ENCODE assay signal across 14 cellular contexts in the genomic region with DNA sequence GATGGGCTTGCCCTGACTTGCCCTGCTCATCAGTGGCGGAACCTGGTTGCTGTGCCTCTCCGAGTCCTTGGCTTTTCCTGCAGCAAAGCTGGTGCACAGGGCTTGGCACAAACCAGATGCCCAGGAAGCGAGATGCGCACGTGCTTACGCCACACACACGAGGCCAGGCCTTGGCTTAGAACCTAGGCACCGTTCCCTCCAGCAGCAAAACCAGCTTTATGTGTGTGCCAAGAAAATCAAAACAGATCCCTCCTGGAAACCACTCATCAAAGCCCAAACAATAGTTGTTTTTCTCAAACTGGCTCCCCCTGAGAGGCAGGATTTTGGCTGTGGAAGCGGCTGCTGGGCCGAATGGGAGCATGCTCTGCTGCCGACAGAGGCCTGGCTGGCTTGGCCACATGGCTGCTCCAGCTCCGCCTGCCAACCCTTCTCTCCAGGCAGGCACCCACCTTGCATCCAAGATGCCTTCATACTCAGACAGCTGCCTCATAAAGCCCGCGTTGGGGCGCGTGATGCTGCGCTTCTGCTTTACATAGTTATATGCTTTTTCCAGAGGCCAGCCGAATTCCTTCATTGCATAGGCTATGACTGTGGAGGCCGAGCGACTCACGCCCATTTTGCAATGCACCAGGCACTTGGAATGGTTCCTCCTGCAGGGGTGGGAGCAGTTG. TPM values are rescaled to one million over a fixed set of nuclear protein-coding genes. Genes with fewer than 3 reads are reported as not detected.
DNase-seq lines count a peak whose midpoint lies in the region; TF ChIP-seq lines count a peak whose summit lies in the region.
"Had no signal": no experiment of that assay in that cellular context is flagged by ENCODE, and none has a peak within 500 bp of the region (broad histone marks: within the 10 kb centered on the region; RNA-seq: fewer than 3 reads in every experiment).

No MANE protein-coding gene starts in this region.

- H3K4me3 Mint-ChIP-seq in neural progenitor cell: no peak overlapping the region

- no peak overlapping the region for H3K4me3 ChIP-seq in ACC112 (ENCODE audit: low read depth, low read length)
- no peak overlapping the region for H3K4me3 ChIP-seq in fibroblast of mammary gland (ENCODE audit: control insufficient read depth, low read depth, low read length)
- no peak overlapping the region for H3K4me3 ChIP-seq in neural progenitor cell
- H3K4me3 ChIP-seq in hepatocyte: no peak overlapping the region
- H3K4me3 ChIP-seq: thyroid gland had no signal

- no peaks in the 10 kb centered on the region for H3K9me2 ChIP-seq in hepatocyte (replicated peaks; ENCODE audit: insufficient read depth)

- H4K20me1 ChIP-seq in neural progenitor cell (ENCODE audit: low read depth) (no peaks in the 10 kb centered on the region), hepatocyte (ENCODE audit: insufficient read depth, poor library complexity, severe bottlenecking) (no peaks in the 10 kb centered on the region)

- peaks cover 2% of the 10 kb centered on the region for H3K9me3 Mint-ChIP-seq in neural progenitor cell

- H3F3A ChIP-seq in neural progenitor cell (ENCODE audit: low read depth): peaks cover 23% of the 10 kb centered on the region

- H3K27me3 Mint-ChIP-seq in neural progenitor cell (ENCODE audit: insufficient read depth, low read depth): peaks cover 4% of the 10 kb centered on the region

- H3K4me1 Mint-ChIP-seq in neural progenitor cell: peaks cover 46% of the 10 kb centered on the region

- H2AFZ ChIP-seq in ACC112 (ENCODE audit: low read length, unreplicated experiment) (no peak overlapping the region), neural progenitor cell (replicated peaks) (no peak overlapping the region), hepatocyte (no peak overlapping the region)

- DNase-seq in amniotic epithelial cell (ENCODE audit: low read depth) (peak; percentile 65), fibroblast of mammary gland (ENCODE audit: low read depth) (peak; percentile 72), neural progenitor cell (ENCODE audit: low spot score) (no peak), Kasumi-1 (lab: John Stamatoyannopoulos, UW) (no peak), germinal center (ENCODE audit: low spot score) (no peak), GOT3 (lab: John Stamatoyannopoulos, UW) (no peak), hepatocyte (ENCODE audit: low spot score) (no peak)
- DNase-seq: ACHN; activated naive CD4-positive, alpha-beta T cell; NCI-H1694; OCI-M1; stimulated activated CD4-positive, alpha-beta T cell treated with anti-CD3 and anti-CD28 coated beads, Interleukin-2, amount 100 ng/mL, for 48 hours; thyroid gland had no signal

- no peak overlapping the region for H3K9ac ChIP-seq in neural progenitor cell

- peaks cover 32% of the 10 kb centered on the region for H3K36me3 Mint-ChIP-seq in neural progenitor cell

- peak overlapping the region; percentile 24 for H3K27ac Mint-ChIP-seq in neural progenitor cell

- H3K27ac ChIP-seq in ACC112 (ENCODE audit: low read depth, low read length) (peak overlapping the region; percentile 1; the same call in 1 of the 2 replicates), neural progenitor cell (no peak overlapping the region), hepatocyte (no peak overlapping the region)
- H3K27ac ChIP-seq: thyroid gland had no signal

- H3K36me3 ChIP-seq in ACC112 (ENCODE audit: insufficient read depth, low read length) (peaks cover 45% of the 10 kb centered on the region; the same call in 1 of the 2 replicates), neural progenitor cell (peaks cover 3% of the 10 kb centered on the region), hepatocyte (replicated peaks; ENCODE audit: insufficient read depth, low read depth) (no peaks in the 10 kb centered on the region)

- H3K4me2 ChIP-seq in neural progenitor cell (no peak overlapping the region), hepatocyte (no peak overlapping the region)

- H3K9me3 ChIP-seq in neural progenitor cell (ENCODE audit: low read depth) (no peaks in the 10 kb centered on the region), hepatocyte (ENCODE audit: low read depth) (no peaks in the 10 kb centered on the region)
- H3K9me3 ChIP-seq: thyroid gland had no signal

- WGBS in hepatocyte (ENCODE audit: low lambda C conversion rate, missing lambda C conversion rate): 94% methylated on average over 21 of the region's 21 CpGs

- no peak for TF ChIP-seq CTCF in fibroblast of mammary gland (conservative IDR thresholded peaks at IDR 0.05; ENCODE audit: control insufficient read depth, insufficient read depth, low read depth, low read length)
- TF ChIP-seq CTCF in neural progenitor cell (IDR thresholded peaks at IDR 0.05): no peak
- TF ChIP-seq CTCF in hepatocyte (IDR thresholded peaks at IDR 0.05; ENCODE audit: poor library complexity): no peak

- peaks cover 26% of the 10 kb centered on the region for H3K79me2 ChIP-seq in ACC112 (ENCODE audit: control insufficient read depth, insufficient read depth, low read length, unreplicated experiment)
- H3K79me2 ChIP-seq in neural progenitor cell (ENCODE audit: low read depth): no peaks in the 10 kb centered on the region
- no peaks in the 10 kb centered on the region for H3K79me2 ChIP-seq in hepatocyte

- H3K27me3 ChIP-seq in ACC112 (ENCODE audit: insufficient read depth, low read length) (no peaks in the 10 kb centered on the region), neural progenitor cell (no peaks in the 10 kb centered on the region), hepatocyte (no peaks in the 10 kb centered on the region)
- H3K27me3 ChIP-seq: thyroid gland had no signal

- peaks cover 29% of the 10 kb centered on the region for H3K4me1 ChIP-seq in ACC112 (ENCODE audit: control insufficient read depth, insufficient read depth, low read length, unreplicated experiment)
- H3K4me1 ChIP-seq in neural progenitor cell: peaks cover 21% of the 10 kb centered on the region
- peaks cover 19% of the 10 kb centered on the region for H3K4me1 ChIP-seq in hepatocyte (ENCODE audit: insufficient read depth)

RNA-seq across cellular contexts. Expression of gene SSH1, which starts 58.7 kb away (rescaled TPM):
- total RNA-seq in neural progenitor cell (ENCODE audit: low replicate concordance) (8.4 and 10.2 TPM in 2 replicates), hepatocyte (8.2 and 8.9 TPM in 2 replicates)
- 7.4 and 12.2 TPM in 2 replicates for polyA plus RNA-seq in hepatocyte

Comparison
In these comparisons a context has a peak if more than half of its experiments do, and no peak if none do; other contexts are left out.
1. DNase-seq: peak in amniotic epithelial cell (single experiment) and fibroblast of mammary gland (single experiment); none in neural progenitor cell (single experiment), Kasumi-1 (0 of 2), germinal center (single experiment), GOT3 (single experiment) and hepatocyte (single experiment).